In the genomic region with DNA sequence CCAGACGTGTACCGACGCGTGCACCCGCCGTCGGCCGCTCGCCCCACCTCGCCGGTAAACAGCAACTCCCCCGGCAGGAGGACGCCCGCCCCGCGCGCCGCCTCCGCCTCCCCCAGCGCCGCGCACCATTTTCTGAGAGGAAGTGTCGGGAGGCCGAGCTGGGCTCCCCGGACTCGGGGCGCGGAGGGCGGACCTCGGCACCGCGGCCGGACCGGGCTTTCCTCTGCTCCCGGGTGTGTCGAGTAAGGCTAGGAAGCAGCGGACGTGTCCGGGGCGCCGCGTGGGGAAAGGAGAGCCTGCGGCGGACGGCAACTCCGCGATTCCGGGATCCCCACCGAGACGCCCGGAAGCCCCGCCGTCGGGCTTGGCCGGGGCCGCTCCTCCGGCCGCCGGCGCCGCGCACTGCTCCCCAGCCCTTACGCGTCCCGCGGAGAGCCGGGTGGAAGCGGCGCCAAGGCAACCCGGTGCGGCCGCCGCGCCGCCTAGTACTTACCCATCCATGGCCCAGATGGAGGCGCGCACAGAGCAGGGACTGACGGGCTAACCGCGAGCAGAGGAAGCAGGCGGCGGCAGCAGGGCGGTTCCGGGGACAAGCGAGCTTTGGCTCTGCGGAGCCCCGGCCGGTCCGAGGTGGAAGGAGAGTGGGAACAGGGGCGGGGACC, we compare ENCODE assay signal across 8 cellular contexts. TPM values are rescaled to one million over a fixed set of nuclear protein-coding genes. Genes with fewer than 3 reads are reported as not detected.
A peak's percentile ranks its signal among the peaks of the same experiment; 100 is the strongest.
DNase-seq lines count a peak whose midpoint lies in the region; ATAC-seq and TF ChIP-seq lines count a peak whose summit lies in the region.

A gene with protein sequence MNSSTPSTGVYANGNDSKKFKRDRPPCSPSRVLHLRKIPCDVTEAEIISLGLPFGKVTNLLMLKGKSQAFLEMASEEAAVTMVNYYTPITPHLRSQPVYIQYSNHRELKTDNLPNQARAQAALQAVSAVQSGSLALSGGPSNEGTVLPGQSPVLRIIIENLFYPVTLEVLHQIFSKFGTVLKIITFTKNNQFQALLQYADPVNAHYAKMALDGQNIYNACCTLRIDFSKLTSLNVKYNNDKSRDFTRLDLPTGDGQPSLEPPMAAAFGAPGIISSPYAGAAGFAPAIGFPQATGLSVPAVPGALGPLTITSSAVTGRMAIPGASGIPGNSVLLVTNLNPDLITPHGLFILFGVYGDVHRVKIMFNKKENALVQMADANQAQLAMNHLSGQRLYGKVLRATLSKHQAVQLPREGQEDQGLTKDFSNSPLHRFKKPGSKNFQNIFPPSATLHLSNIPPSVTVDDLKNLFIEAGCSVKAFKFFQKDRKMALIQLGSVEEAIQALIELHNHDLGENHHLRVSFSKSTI (minus strand): TSS at position 643 of the 662 bp plus-strand sequence. CDS start 35,754 bp downstream, outside the sequence.

- H3K36me3 ChIP-seq in HUES6 (ENCODE audit: control insufficient read depth, insufficient read depth, low read length), result no peaks in the 10 kb centered on the region
- H3K36me3 ChIP-seq in RWPE2 (ENCODE audit: low read depth), result peaks cover 3% of the 10 kb centered on the region; the same call in 1 of the 2 replicates
- no peaks in the 10 kb centered on the region for H3K36me3 ChIP-seq in gastroesophageal sphincter
- no peaks in the 10 kb centered on the region for H3K36me3 ChIP-seq in testis (ENCODE audit: low read depth, missing control alignments)

- no peak for TF ChIP-seq EP300 in gastroesophageal sphincter (IDR thresholded peaks at IDR 0.05)

- H3K27me3 ChIP-seq in HUES6 (ENCODE audit: control insufficient read depth, insufficient read depth, low read length) (no peaks in the 10 kb centered on the region), RWPE2 (ENCODE audit: insufficient read depth, poor library complexity, severe bottlenecking) (no peaks in the 10 kb centered on the region), gastroesophageal sphincter (no peaks in the 10 kb centered on the region), testis (no peaks in the 10 kb centered on the region)

- TF ChIP-seq CTCF in RWPE2 (IDR thresholded peaks at IDR 0.05; ENCODE audit: poor library complexity, severe bottlenecking), result no peak
- TF ChIP-seq CTCF in gastroesophageal sphincter (IDR thresholded peaks at IDR 0.05), result peak in 1 of 4 experiments; percentile 17
- TF ChIP-seq CTCF in omental fat pad (IDR thresholded peaks at IDR 0.05), result no peak
- TF ChIP-seq CTCF in testis (IDR thresholded peaks at IDR 0.05), result peak in 1 of 3 experiments; percentile 24

- H3K27ac ChIP-seq in HUES6 (ENCODE audit: low read depth, low read length) (peak within 1 kb of the TSS; percentile 94), RWPE2 (ENCODE audit: poor library complexity, severe bottlenecking) (peak within 1 kb of the TSS; percentile 96), gastroesophageal sphincter (peak within 1 kb of the TSS; percentile 96 to 100 (median 98)), testis (peak within 1 kb of the TSS; percentile 99 to 100)

- intact Hi-C loops in activated naive CD4-positive, alpha-beta T cell treated with anti-CD3 and anti-CD28 coated beads for 36 hours (cut with micrococcal nuclease), result loop anchor here (1.0 to 5.0 kb wide), 14 partner anchors 46 to 889 kb away; a partner anchor contains a TSS
- intact Hi-C loops in testis (cut with DNase I; ENCODE audit: low total_unique reads), result loop anchor here (10.0 kb wide), 1 partner anchor 238 kb away; no protein-coding TSS in a partner anchor

- peaks cover 28% of the 10 kb centered on the region for H3K4me1 Mint-ChIP-seq in activated naive CD4-positive, alpha-beta T cell treated with anti-CD3 and anti-CD28 coated beads for 36 hours (ENCODE audit: low read depth)

- H3K4me1 ChIP-seq in HUES6 (ENCODE audit: control insufficient read depth, insufficient read depth, low read length) (peaks cover 8% of the 10 kb centered on the region), RWPE2 (ENCODE audit: insufficient read depth, poor library complexity, severe bottlenecking) (peaks cover 16% of the 10 kb centered on the region), gastroesophageal sphincter (peaks cover 0 to 42% (median 0%) of the 10 kb centered on the region in 3 donors), testis (peaks cover 8% of the 10 kb centered on the region)

- no CpG with 5 or more reads among the region's 90 CpGs for WGBS in gastroesophageal sphincter (ENCODE audit: low coverage in 1 of 2), 2 donors
- WGBS in testis, 2 donors, result 0% methylated on average over 33 to 47 of the region's 90 CpGs

- H3K36me3 Mint-ChIP-seq in activated naive CD4-positive, alpha-beta T cell treated with anti-CD3 and anti-CD28 coated beads for 36 hours (ENCODE audit: low read depth), result no peaks in the 10 kb centered on the region

- H3K9me3 ChIP-seq in HUES6 (ENCODE audit: control insufficient read depth, insufficient read depth, low read depth, low read length), result no peaks in the 10 kb centered on the region
- H3K9me3 ChIP-seq in RWPE2 (ENCODE audit: severe bottlenecking), result no peaks in the 10 kb centered on the region
- no peaks in the 10 kb centered on the region for H3K9me3 ChIP-seq in gastroesophageal sphincter
- H3K9me3 ChIP-seq in testis, result no peaks in the 10 kb centered on the region

- TF ChIP-seq POLR2A in gastroesophageal sphincter (IDR thresholded peaks at IDR 0.05) (peak; percentile 80 to 82), testis (IDR thresholded peaks at IDR 0.05) (peak; percentile 38)

- CTCF ChIA-PET in activated naive CD4-positive, alpha-beta T cell treated with anti-CD3 and anti-CD28 coated beads for 36 hours (lab: Charles Lee), result interaction anchor here (0.9 to 2.0 kb wide), 8 partner anchors 13 to 385 kb away, joined by 3 to 7 read pairs (median 4); a partner anchor contains a TSS

- DNase-seq in DMS153 (lab: John Stamatoyannopoulos, UW) (peak; percentile 38), RWPE2 (ENCODE audit: low spot score) (peak; percentile 76), omental fat pad (ENCODE audit: low spot score) (peak; percentile 34), testis (peak; percentile 82)
- DNase-seq in activated naive CD4-positive, alpha-beta T cell treated with anti-CD3 and anti-CD28 coated beads for 36 hours, result peak; percentile 78

- ATAC-seq in GM21390 (IDR thresholded peaks at IDR 0.05; ENCODE audit: unreplicated experiment) (peak; percentile 56), RWPE2 (ENCODE audit: low read depth) (peak; percentile 71), gastroesophageal sphincter (peak; percentile 72), omental fat pad (ENCODE audit: low FRiP score) (peak; percentile 45)

- H3K9ac ChIP-seq in HUES6 (ENCODE audit: low read length), result peak within 1 kb of the TSS; percentile 81

- H3K27me3 Mint-ChIP-seq in activated naive CD4-positive, alpha-beta T cell treated with anti-CD3 and anti-CD28 coated beads for 36 hours (ENCODE audit: low read depth), result no peaks in the 10 kb centered on the region

- peak within 1 kb of the TSS; percentile 90 for H3K4me3 Mint-ChIP-seq in activated naive CD4-positive, alpha-beta T cell treated with anti-CD3 and anti-CD28 coated beads for 36 hours

- H3K9me3 Mint-ChIP-seq in activated naive CD4-positive, alpha-beta T cell treated with anti-CD3 and anti-CD28 coated beads for 36 hours, result no peaks in the 10 kb centered on the region

- H3K27ac Mint-ChIP-seq in activated naive CD4-positive, alpha-beta T cell treated with anti-CD3 and anti-CD28 coated beads for 36 hours, result peak within 1 kb of the TSS; percentile 95

- H3K4me3 ChIP-seq in HUES6 (ENCODE audit: low read depth, low read length), result peak within 1 kb of the TSS; percentile 80
- peak within 1 kb of the TSS; percentile 87 for H3K4me3 ChIP-seq in RWPE2 (ENCODE audit: severe bottlenecking)
- H3K4me3 ChIP-seq in gastroesophageal sphincter, result peak within 1 kb of the TSS; percentile 82 to 100
- H3K4me3 ChIP-seq in testis, result peak within 1 kb of the TSS; percentile 95 to 100

RNA-seq across cellular contexts. Expression of the gene that starts here (rescaled TPM):
- total RNA-seq in activated naive CD4-positive, alpha-beta T cell treated with anti-CD3 and anti-CD28 coated beads for 36 hours, result 10 to 100 TPM; 87.8 to 92.6 TPM
- 10 to 100 TPM; 13.7 to 28.2 (median 24.6) TPM for total RNA-seq in gastroesophageal sphincter
- 10 to 100 TPM; 24.5 to 50.3 (median 39.7) TPM for total RNA-seq in omental fat pad
- 100 to 1,000 TPM; 172 to 199 TPM for total RNA-seq in testis
- 44.1 TPM for polyA plus RNA-seq in testis (ENCODE audit: insufficient read depth, low read depth, low replicate concordance)

Comparison
In these comparisons a context has a peak if more than half of its experiments do, and no peak if none do; other contexts are left out.
1. Peak in every context shown above with its lines: DNase-seq, ATAC-seq, H3K4me3 ChIP-seq and H3K27ac ChIP-seq.